ENCODE assay signal across 8 cellular contexts in genomic region chr10:95841711-95842498, GRCh38.
A peak's percentile ranks its signal among the peaks of the same experiment; 100 is the strongest.
DNase-seq lines count a peak whose midpoint lies in the region; ATAC-seq, FAIRE-seq and TF ChIP-seq lines count a peak whose summit lies in the region.

No MANE protein-coding gene starts in this region.

- peak; percentile 91 for FAIRE-seq in GM18507 (lab: Jason Lieb, UNC)

- no peak overlapping the region for H3K4me3 ChIP-seq in CD4-positive, alpha-beta memory T cell (ENCODE audit: low read length in 2 of 2)
- H3K4me3 ChIP-seq in SU-DHL-6 (ENCODE audit: insufficient read depth, low read length, poor library complexity, severe bottlenecking): no peak overlapping the region
- no peak overlapping the region for H3K4me3 ChIP-seq in dorsolateral prefrontal cortex
- H3K4me3 ChIP-seq in upper lobe of right lung: no peak overlapping the region
- no peak overlapping the region for H3K4me3 ChIP-seq in MG63

- POLR2A ChIA-PET in CD4-positive, alpha-beta memory T cell (lab: Charles Lee; ENCODE audit: partially characterized antibody): interaction anchor here (0.6 to 1.1 kb wide), 4 partner anchors 9 to 192 kb away, joined by 3 to 27 read pairs (median 4); partner anchors contain the start of gene TCTN3

- H3K27me3 ChIP-seq in CD4-positive, alpha-beta memory T cell (ENCODE audit: insufficient read depth, low read length): no peaks in the 10 kb centered on the region
- no peaks in the 10 kb centered on the region for H3K27me3 ChIP-seq in SU-DHL-6 (ENCODE audit: low read length)
- no peaks in the 10 kb centered on the region for H3K27me3 ChIP-seq in dorsolateral prefrontal cortex
- H3K27me3 ChIP-seq in upper lobe of right lung: no peaks in the 10 kb centered on the region
- no peaks in the 10 kb centered on the region for H3K27me3 ChIP-seq in MG63

- CTCF ChIA-PET in CD4-positive, alpha-beta memory T cell (lab: Charles Lee; ENCODE audit: partially characterized antibody): interaction anchor here (0.8 to 16.0 kb wide), 16 partner anchors 9 to 388 kb away, joined by 3 to 290 read pairs (median 4); partner anchors contain the start of genes ENTPD1 and TCTN3

- ATAC-seq in memory B cell (ENCODE audit: low read depth) (peak; percentile 71), upper lobe of right lung (peak; percentile 60)

- no peaks in the 10 kb centered on the region for H3K9me2 ChIP-seq in SU-DHL-6 (replicated peaks; ENCODE audit: insufficient read depth, low read length)

- peaks cover 0 to 18% (median 3%) of the 10 kb centered on the region in 4 donors for H3K4me1 Mint-ChIP-seq in CD4-positive, alpha-beta memory T cell
- peaks cover 35% of the 10 kb centered on the region for H3K4me1 Mint-ChIP-seq in memory B cell

- H3F3A ChIP-seq in SU-DHL-6 (ENCODE audit: insufficient read depth): peaks cover 37% of the 10 kb centered on the region

- H3K4me3 Mint-ChIP-seq in CD4-positive, alpha-beta memory T cell: no peak overlapping the region
- peak overlapping the region; percentile 63 for H3K4me3 Mint-ChIP-seq in memory B cell

- H3K36me3 ChIP-seq in CD4-positive, alpha-beta memory T cell (ENCODE audit: insufficient read depth, low read length): no peaks in the 10 kb centered on the region
- H3K36me3 ChIP-seq in SU-DHL-6 (ENCODE audit: low read length) (no peaks in the 10 kb centered on the region), upper lobe of right lung (peaks cover 16% of the 10 kb centered on the region), MG63 (no peaks in the 10 kb centered on the region)

- intact Hi-C loops in CD4-positive, alpha-beta memory T cell (cut with micrococcal nuclease): loop anchor here (1.0 to 5.0 kb wide), 2 partner anchors 85 to 148 kb away; partner anchors contain the start of gene ENTPD1
- intact Hi-C loops in dorsolateral prefrontal cortex (cut with DNase I): loop anchor here (5.0 kb wide), 1 partner anchor 150 kb away; the partner anchor contains the start of gene TCTN3 (in 2 of the 2)
- intact Hi-C loops in upper lobe of right lung (cut with DNase I): loop anchor here (10.0 kb wide), 1 partner anchor 147 kb away; the partner anchor contains the start of gene TCTN3

- TF ChIP-seq CTCF in SU-DHL-6 (IDR thresholded peaks at IDR 0.05; ENCODE audit: insufficient read depth, low read length, poor library complexity, severe bottlenecking): peak; percentile 74
- peak; percentile 54 to 81 (median 70) for TF ChIP-seq CTCF in dorsolateral prefrontal cortex (IDR thresholded peaks at IDR 0.05 in 54 of 56, conservative IDR thresholded peaks at IDR 0.05 in 2 of 56; ENCODE audit: low read depth in 1 of 56, partially characterized antibody in 56 of 56)
- peak; percentile 72 for TF ChIP-seq CTCF in upper lobe of right lung (IDR thresholded peaks at IDR 0.05)

- H3K4me2 ChIP-seq in SU-DHL-6 (ENCODE audit: low read depth, low read length, poor library complexity, severe bottlenecking): peak overlapping the region; percentile 39

- peaks cover 8% of the 10 kb centered on the region for H3K4me1 ChIP-seq in CD4-positive, alpha-beta memory T cell (ENCODE audit: insufficient read depth, low read length)
- peaks cover 11% of the 10 kb centered on the region for H3K4me1 ChIP-seq in upper lobe of right lung

- peak overlapping the region; percentile 35 for H3K27ac ChIP-seq in CD4-positive, alpha-beta memory T cell (ENCODE audit: low read depth, low read length)
- peak overlapping the region; percentile 57 for H3K27ac ChIP-seq in SU-DHL-6 (ENCODE audit: low read depth, low read length)
- peak overlapping the region in 28 of 59 donors; percentile 0 to 61 (median 30) for H3K27ac ChIP-seq in dorsolateral prefrontal cortex
- H3K27ac ChIP-seq in upper lobe of right lung: peak overlapping the region; percentile 39

- no peaks in the 10 kb centered on the region for H3K9me3 Mint-ChIP-seq in CD4-positive, alpha-beta memory T cell
- no peaks in the 10 kb centered on the region for H3K9me3 Mint-ChIP-seq in memory B cell

- H2AFZ ChIP-seq in SU-DHL-6 (ENCODE audit: low read depth, low read length, severe bottlenecking): peak overlapping the region; percentile 64

- H3K9ac ChIP-seq in SU-DHL-6 (ENCODE audit: low read length): peak overlapping the region; percentile 9; the same call in 1 of the 2 replicates

- H3K9me3 ChIP-seq in CD4-positive, alpha-beta memory T cell (ENCODE audit: control insufficient read depth in 1 of 2, low read length in 2 of 2): no peaks in the 10 kb centered on the region
- no peaks in the 10 kb centered on the region for H3K9me3 ChIP-seq in SU-DHL-6 (ENCODE audit: insufficient read depth, low read length)
- H3K9me3 ChIP-seq in upper lobe of right lung: no peaks in the 10 kb centered on the region
- H3K9me3 ChIP-seq in MG63: no peaks in the 10 kb centered on the region

- H3K27ac Mint-ChIP-seq in CD4-positive, alpha-beta memory T cell: peak overlapping the region; percentile 26 to 88 (median 53)
- peak overlapping the region; percentile 97 for H3K27ac Mint-ChIP-seq in memory B cell

- in situ Hi-C loops in KBM-7 (cut with MboI; ENCODE audit: low pct_unique_long_range_greater_than_20kb, low sequenced_read_pairs): no loop called here

- H3K79me2 ChIP-seq in SU-DHL-6 (ENCODE audit: insufficient read depth, low read length): no peaks in the 10 kb centered on the region

- H4K20me1 ChIP-seq in SU-DHL-6 (ENCODE audit: low read depth, low read length): no peaks in the 10 kb centered on the region

- DNase-seq in CD4-positive, alpha-beta memory T cell: peak in 4 of 5 donors; percentile 28 to 57 (median 55)
- DNase-seq in GM18507 (ENCODE audit: extremely low spot score, insufficient read length, low read depth) (no peak), KBM-7 (peak; percentile 87), dorsolateral prefrontal cortex (no peak), memory B cell (ENCODE audit: low spot score in 2 of 2) (peak; percentile 38 to 63), upper lobe of right lung (no peak), MG63 (no peak)

- no peaks in the 10 kb centered on the region for H3K36me3 Mint-ChIP-seq in CD4-positive, alpha-beta memory T cell
- H3K36me3 Mint-ChIP-seq in memory B cell: peaks cover 25% of the 10 kb centered on the region

- peaks cover 0 to 2% of the 10 kb centered on the region in 2 donors for H3K27me3 Mint-ChIP-seq in CD4-positive, alpha-beta memory T cell
- H3K27me3 Mint-ChIP-seq in memory B cell: no peaks in the 10 kb centered on the region

Comparison
In these comparisons a context has a peak if more than half of its experiments do, and no peak if none do; other contexts are left out.
1. DNase-seq: peak in CD4-positive, alpha-beta memory T cell (4 of 5), KBM-7 (single experiment) and memory B cell (2 of 2); none in GM18507 (single experiment), dorsolateral prefrontal cortex (0 of 10), upper lobe of right lung (single experiment) and MG63 (single experiment).
2. Peak in every context shown above with its lines, with median percentiles within 50 percentile points of each other: CTCF ChIP-seq.